8 cellular contexts compared by ENCODE assay signal in genomic region chr3:71512000-71512399, GRCh38.
A peak's percentile ranks its signal among the peaks of the same experiment; 100 is the strongest.
DNase-seq lines count a peak whose midpoint lies in the region; ATAC-seq and TF ChIP-seq lines count a peak whose summit lies in the region.

No MANE protein-coding gene starts in this region.

- H3K4me2 ChIP-seq in hepatocyte = no peak overlapping the region

- intact Hi-C loops in prostate gland (cut with DNase I) = no loop called here

- H3K4me1 ChIP-seq in hepatocyte (ENCODE audit: insufficient read depth) = peaks cover 29% of the 10 kb centered on the region
- no peaks in the 10 kb centered on the region for H3K4me1 ChIP-seq in prostate gland (replicated peaks)

- H3K27me3 ChIP-seq in hepatocyte = no peaks in the 10 kb centered on the region
- no peaks in the 10 kb centered on the region for H3K27me3 ChIP-seq in prostate gland (replicated peaks; ENCODE audit: insufficient read depth)

- WGBS in hepatocyte (ENCODE audit: low lambda C conversion rate, missing lambda C conversion rate) = 58% methylated on average over 3 of the region's 3 CpGs
- 73% methylated on average over 3 of the region's 3 CpGs for WGBS in prostate gland

- peak; percentile 70 for ATAC-seq in GM21619 (IDR thresholded peaks at IDR 0.05; ENCODE audit: unreplicated experiment)
- no peak for ATAC-seq in HG02884 (IDR thresholded peaks at IDR 0.05; ENCODE audit: unreplicated experiment)

- H3K79me2 ChIP-seq in hepatocyte = peaks cover 76% of the 10 kb centered on the region

- H3K9me2 ChIP-seq in hepatocyte (replicated peaks; ENCODE audit: insufficient read depth) = no peaks in the 10 kb centered on the region

- H3K27ac ChIP-seq in hepatocyte (peak overlapping the region; percentile 25), prostate gland (no peak overlapping the region)

- no peak overlapping the region for H2AFZ ChIP-seq in hepatocyte

- H3K4me3 ChIP-seq in hepatocyte (no peak overlapping the region), prostate gland (no peak overlapping the region)

- H3K9me3 ChIP-seq in hepatocyte (ENCODE audit: low read depth) (no peaks in the 10 kb centered on the region), prostate gland (no peaks in the 10 kb centered on the region)

- no peaks in the 10 kb centered on the region for H3K36me3 ChIP-seq in hepatocyte (replicated peaks; ENCODE audit: insufficient read depth, low read depth)
- H3K36me3 ChIP-seq in prostate gland = no peaks in the 10 kb centered on the region

- TF ChIP-seq CTCF in hepatocyte (IDR thresholded peaks at IDR 0.05; ENCODE audit: poor library complexity) = peak; percentile 21
- TF ChIP-seq CTCF in prostate gland (IDR thresholded peaks at IDR 0.05) = no peak

- DNase-seq in ELF-1 (ENCODE audit: low read depth, low spot score) (peak; percentile 29), T-helper 1 cell (peak in 4 of 5 donors; percentile 10 to 44 (median 31)), hepatocyte (ENCODE audit: low spot score) (peak; percentile 39), prostate gland (ENCODE audit: low spot score) (no peak), epidermal melanocyte (ENCODE audit: insufficient read length, low spot score) (no peak), globus pallidus (ENCODE audit: low spot score) (no peak)

- H4K20me1 ChIP-seq in hepatocyte (ENCODE audit: insufficient read depth, poor library complexity, severe bottlenecking) = no peaks in the 10 kb centered on the region

- no peak for TF ChIP-seq POLR2A in prostate gland (IDR thresholded peaks at IDR 0.05)

Comparison
In these comparisons a context has a peak if more than half of its experiments do, and no peak if none do; other contexts are left out.
1. DNase-seq: peak in ELF-1 (single experiment), T-helper 1 cell (4 of 5) and hepatocyte (single experiment); none in prostate gland (single experiment), epidermal melanocyte (single experiment) and globus pallidus (single experiment).